In the genomic region with DNA sequence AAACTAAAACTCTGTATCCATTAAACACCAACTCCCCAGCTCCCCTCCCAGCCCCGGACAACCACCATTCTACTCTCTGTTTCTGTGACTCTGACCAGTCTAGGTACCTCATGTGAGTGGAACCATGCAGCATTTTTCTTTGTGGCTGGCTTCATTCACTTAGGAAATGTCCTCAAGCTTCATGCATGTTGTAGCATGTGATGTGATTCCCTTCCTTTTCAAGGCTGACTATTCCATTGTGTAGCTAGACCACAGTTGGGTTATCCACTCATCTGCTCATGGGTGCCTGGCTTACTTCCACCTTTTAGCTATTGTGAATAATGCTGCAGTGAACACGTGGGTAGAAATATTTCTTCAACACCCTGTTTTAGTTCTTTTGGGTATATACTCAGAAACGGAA, we compare ENCODE assay signal across 30 cellular contexts.
"Had no signal": no experiment of that assay in that cellular context is flagged by ENCODE, and none has a peak within 500 bp of the region (broad histone marks: within the 10 kb centered on the region; RNA-seq: fewer than 3 reads in every experiment).

No MANE protein-coding gene starts in this region.

- H3K27me3 ChIP-seq: esophagus muscularis mucosa, ovary, sigmoid colon, stomach, tibial nerve had no signal

- H3K4me1 Mint-ChIP-seq: activated CD4-positive, alpha-beta T cell treated with anti-CD3 and anti-CD28 coated beads for 36 hours; mesothelial cell of epicardium had no signal

- H3K4me3 ChIP-seq: esophagus muscularis mucosa, ovary, psoas muscle, sigmoid colon, smooth muscle cell, stomach, tibial nerve had no signal

- H3K4me3 Mint-ChIP-seq: activated CD4-positive, alpha-beta T cell treated with anti-CD3 and anti-CD28 coated beads for 36 hours; activated CD8-positive, alpha-beta memory T cell treated with anti-CD3 and anti-CD28 coated beads, Interleukin-2, amount 10 ng/mL, durations not matched to agents 7 days and 5 days; activated CD8-positive, alpha-beta T cell treated with anti-CD3 and anti-CD28 coated beads, Interleukin-2, amount 10 ng/mL, durations not matched to agents 7 days and 5 days; activated naive CD8-positive, alpha-beta T cell; mesothelial cell of epicardium; naive thymus-derived CD4-positive, alpha-beta T cell; stimulated activated naive B cell treated with anti-CD40 and anti-IgM and Interleukin-4, amounts not matched to agents 10 μg/mL and 1 μg/mL and 100 μg/mL, for 72 hours had no signal

- FAIRE-seq: colon, endometrium, frontal cortex, urothelium cell line had no signal

- DNase-seq: activated CD4-positive, alpha-beta T cell treated with anti-CD3 and anti-CD28 coated beads for 36 hours; activated CD4-positive, CD25-positive, alpha-beta regulatory T cell; activated CD8-positive, alpha-beta memory T cell treated with anti-CD3 and anti-CD28 coated beads, Interleukin-2, amount 10 ng/mL, durations not matched to agents 7 days and 5 days; activated CD8-positive, alpha-beta T cell treated with anti-CD3 and anti-CD28 coated beads, Interleukin-2, amount 10 ng/mL, durations not matched to agents 7 days and 5 days; activated T-cell treated with anti-CD3 and anti-CD28 coated beads, Interleukin-2, amount 50 U/mL, for 48 hours; anterior cingulate cortex; dermis blood vessel endothelial cell; effector CD4-positive, alpha-beta T cell; islet precursor cell; left cardiac atrium; naive thymus-derived CD4-positive, alpha-beta T cell; ovary; psoas muscle; sigmoid colon; stimulated activated CD4-positive, alpha-beta T cell treated with anti-CD3 and anti-CD28 coated beads, Interleukin-1b, Interleukin-23, amount 100 ng/mL, for 48 hours; stimulated activated CD4-positive, alpha-beta T cell treated with anti-CD3 and anti-CD28 coated beads, Interleukin-4, amount 100 ng/mL, for 4 hours; stimulated activated CD8-positive, alpha-beta memory T cell treated with anti-CD3 and anti-CD28 coated beads, Interleukin-4, amount 100 ng/mL, for 48 hours; stimulated activated naive B cell treated with anti-CD40 and anti-IgM and Interleukin-4, amounts not matched to agents 10 μg/mL and 1 μg/mL and 100 μg/mL, for 72 hours; T-helper 1 cell had no signal

- H3K4me2 ChIP-seq: smooth muscle cell had no signal

- H3K27me3 Mint-ChIP-seq: activated CD4-positive, alpha-beta T cell treated with anti-CD3 and anti-CD28 coated beads for 36 hours; activated CD8-positive, alpha-beta memory T cell treated with anti-CD3 and anti-CD28 coated beads, Interleukin-2, amount 10 ng/mL, durations not matched to agents 7 days and 5 days; activated naive CD8-positive, alpha-beta T cell; naive thymus-derived CD4-positive, alpha-beta T cell; stimulated activated naive B cell treated with anti-CD40 and anti-IgM and Interleukin-4, amounts not matched to agents 10 μg/mL and 1 μg/mL and 100 μg/mL, for 72 hours had no signal

- H3K4me1 ChIP-seq: esophagus muscularis mucosa, psoas muscle, sigmoid colon had no signal

- H3K27ac ChIP-seq: esophagus muscularis mucosa, ovary, psoas muscle, sigmoid colon, stomach had no signal

- H3K9me3 ChIP-seq: esophagus muscularis mucosa, ovary, psoas muscle, sigmoid colon, stomach, tibial nerve had no signal

- ATAC-seq: activated CD4-positive, alpha-beta T cell treated with anti-CD3 and anti-CD28 coated beads for 36 hours; activated CD8-positive, alpha-beta memory T cell treated with anti-CD3 and anti-CD28 coated beads, Interleukin-2, amount 10 ng/mL, durations not matched to agents 7 days and 5 days; activated CD8-positive, alpha-beta T cell treated with anti-CD3 and anti-CD28 coated beads, Interleukin-2, amount 10 ng/mL, durations not matched to agents 7 days and 5 days; naive thymus-derived CD4-positive, alpha-beta T cell; stimulated activated naive B cell treated with anti-CD40 and anti-IgM and Interleukin-4, amounts not matched to agents 10 μg/mL and 1 μg/mL and 100 μg/mL, for 72 hours had no signal

- H3K9me3 Mint-ChIP-seq: activated T-helper 2 cell treated with anti-CD3 and anti-CD28 coated beads, Interferon-gamma antibody, Interleukin-2, Interleukin-4, amounts not matched to agents 10 μg/mL and 5 μg/mL and 100 μg/mL, durations not matched to agents 14 hours and 24 hours and 36 hours; mesothelial cell of epicardium; naive thymus-derived CD4-positive, alpha-beta T cell; stimulated activated naive B cell treated with anti-CD40 and anti-IgM and Interleukin-4, amounts not matched to agents 10 μg/mL and 1 μg/mL and 100 μg/mL, for 72 hours had no signal

- H3K36me3 ChIP-seq: ovary had no signal

- H3K27ac Mint-ChIP-seq: activated CD8-positive, alpha-beta T cell treated with anti-CD3 and anti-CD28 coated beads, Interleukin-2, amount 10 ng/mL, durations not matched to agents 7 days and 5 days; activated naive CD8-positive, alpha-beta T cell; activated T-helper 2 cell treated with anti-CD3 and anti-CD28 coated beads, Interferon-gamma antibody, Interleukin-2, Interleukin-4, amounts not matched to agents 10 μg/mL and 5 μg/mL and 100 μg/mL, durations not matched to agents 14 hours and 24 hours and 36 hours; mesothelial cell of epicardium; stimulated activated naive B cell treated with anti-CD40 and anti-IgM and Interleukin-4, amounts not matched to agents 10 μg/mL and 1 μg/mL and 100 μg/mL, for 72 hours had no signal
